Comparison of ENCODE assay signal across 35 cellular contexts in the genomic region with DNA sequence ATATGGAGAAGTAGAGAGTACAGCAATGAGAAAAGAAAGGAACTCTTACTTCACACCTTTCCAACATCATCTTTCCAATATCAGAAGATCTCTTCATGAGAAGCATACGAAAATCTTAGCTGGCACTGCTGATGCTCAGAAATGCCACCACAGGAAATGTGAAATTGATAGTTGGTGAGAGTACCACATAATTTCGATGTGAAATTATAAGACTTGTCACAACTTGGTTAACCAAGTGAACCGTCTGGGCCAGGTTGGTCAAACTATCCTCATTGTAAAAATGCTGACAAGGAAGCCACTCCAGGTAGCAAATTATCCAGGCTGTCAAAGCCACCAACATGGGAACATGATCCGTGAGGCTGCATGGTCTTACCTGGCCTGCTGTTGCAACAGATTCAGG.
"Had no signal": no experiment of that assay in that cellular context is flagged by ENCODE, and none has a peak within 500 bp of the region (broad histone marks: within the 10 kb centered on the region; RNA-seq: fewer than 3 reads in every experiment).

No MANE protein-coding gene starts in this region.

- ATAC-seq: activated CD4-positive, alpha-beta T cell treated with anti-CD3 and anti-CD28 coated beads for 36 hours; activated CD8-positive, alpha-beta memory T cell treated with anti-CD3 and anti-CD28 coated beads, Interleukin-2, amount 10 ng/mL, durations not matched to agents 7 days and 5 days; activated CD8-positive, alpha-beta T cell treated with anti-CD3 and anti-CD28 coated beads, Interleukin-2, amount 10 ng/mL, durations not matched to agents 7 days and 5 days; activated naive CD4-positive, alpha-beta T cell treated with anti-CD3 and anti-CD28 coated beads, Interleukin-2, amount 50 U/mL, for 72 hours; foreskin keratinocyte; gastroesophageal sphincter; T-cell had no signal

- DNase-seq: activated CD4-positive, alpha-beta memory T cell treated with anti-CD3 and anti-CD28 coated beads for 36 hours; activated CD4-positive, alpha-beta T cell treated with anti-CD3 and anti-CD28 coated beads for 36 hours; activated CD4-positive, alpha-beta T cell treated with anti-CD3 and anti-CD28 coated beads, Interleukin-2, amount 10 ng/mL, durations not matched to agents 24 days and 14 days; activated CD4-positive, CD25-positive, alpha-beta regulatory T cell; activated CD4-positive, CD25-positive, alpha-beta regulatory T cell treated with anti-CD3 and anti-CD28 coated beads, Interleukin-2, amount 50 U/mL, for 72 hours; activated CD8-positive, alpha-beta memory T cell treated with anti-CD3 and anti-CD28 coated beads, Interleukin-2, amount 10 ng/mL, durations not matched to agents 7 days and 5 days; activated CD8-positive, alpha-beta memory T cell treated with anti-CD3 and anti-CD28 coated beads, Interleukin-2, amount 50 U/mL, for 4 hours; activated CD8-positive, alpha-beta T cell treated with anti-CD3 and anti-CD28 coated beads, Interleukin-2, amount 10 ng/mL, durations not matched to agents 7 days and 5 days; activated gamma-delta T cell; activated naive CD4-positive, alpha-beta T cell; activated naive CD4-positive, alpha-beta T cell treated with anti-CD3 and anti-CD28 coated beads, Interleukin-2, amount 10 ng/mL, durations not matched to agents 7 days and 5 days; activated naive CD8-positive, alpha-beta T cell treated with anti-CD3 and anti-CD28 coated beads, Interleukin-2, amount 10 ng/mL, durations not matched to agents 7 days and 5 days; activated T-cell treated with anti-CD3 and anti-CD28 coated beads, Interleukin-2, amount 50 U/mL, for 1 hour; activated T-cell treated with anti-CD3 and anti-CD28 coated beads, Interleukin-2, amount 50 U/mL, for 48 hours; central memory CD4-positive, alpha-beta T cell; dorsolateral prefrontal cortex; effector memory CD4-positive, alpha-beta T cell; erythroblast; foreskin keratinocyte; SK-N-SH; SW 1271; T-cell; T1000 had no signal

- H3K27ac ChIP-seq: ascending aorta, breast epithelium, cardiac muscle cell, coronary artery, dorsolateral prefrontal cortex, esophagus muscularis mucosa, foreskin keratinocyte, gastroesophageal sphincter had no signal

- H3K4me3 Mint-ChIP-seq: activated CD4-positive, alpha-beta memory T cell treated with anti-CD3 and anti-CD28 coated beads for 36 hours; activated CD4-positive, alpha-beta T cell treated with anti-CD3 and anti-CD28 coated beads for 36 hours; activated CD4-positive, alpha-beta T cell treated with anti-CD3 and anti-CD28 coated beads, Interleukin-2, amount 10 ng/mL, durations not matched to agents 24 days and 14 days; activated CD8-positive, alpha-beta memory T cell treated with anti-CD3 and anti-CD28 coated beads, Interleukin-2, amount 10 ng/mL, durations not matched to agents 7 days and 5 days; activated CD8-positive, alpha-beta T cell treated with anti-CD3 and anti-CD28 coated beads, Interleukin-2, amount 10 ng/mL, durations not matched to agents 7 days and 5 days; activated naive CD4-positive, alpha-beta T cell treated with anti-CD3 and anti-CD28 coated beads, Interleukin-2, amount 10 ng/mL, durations not matched to agents 7 days and 5 days; activated naive CD8-positive, alpha-beta T cell treated with anti-CD3 and anti-CD28 coated beads, Interleukin-2, amount 10 ng/mL, durations not matched to agents 7 days and 5 days; activated T-helper 1 cell treated with anti-CD3 and anti-CD28 coated beads, Interleukin-12 subunit alpha, Interleukin-12 subunit beta, Interleukin-2, Interleukin-4 antibody, amounts not matched to agents 30 ng/mL and 10 ng/mL and 1 ng/mL, durations not matched to agents 14 hours and 24 hours and 36 hours; brain; dendritic cell treated with granulocyte-macrophage colony-stimulating factor and Interleukin-4, amounts not matched to agents 40 ng/mL and 50 ng/mL, for 4 days; T-cell; T-helper 1 cell treated with Interleukin-12 subunit alpha and Interleukin-12 subunit beta and Interleukin-4 antibody, amounts not matched to agents 30 μg/mL and 1 μg/mL, for 36 hours; T-helper 2 cell treated with Interferon-gamma antibody and Interleukin-4, amounts not matched to agents 5 μg/mL and 100 μg/mL, for 36 hours had no signal

- H3K9me3 Mint-ChIP-seq: activated CD4-positive, alpha-beta memory T cell treated with anti-CD3 and anti-CD28 coated beads for 36 hours; activated CD4-positive, alpha-beta T cell treated with anti-CD3 and anti-CD28 coated beads, Interleukin-2, amount 10 ng/mL, durations not matched to agents 24 days and 14 days; activated naive CD4-positive, alpha-beta T cell treated with anti-CD3 and anti-CD28 coated beads, Interleukin-2, amount 10 ng/mL, durations not matched to agents 7 days and 5 days; activated naive CD4-positive, alpha-beta T cell treated with anti-CD3 and anti-CD28 coated beads, Interleukin-2, amount 50 U/mL, for 72 hours; activated naive CD8-positive, alpha-beta T cell treated with anti-CD3 and anti-CD28 coated beads, Interleukin-2, amount 10 ng/mL, durations not matched to agents 7 days and 5 days; activated T-helper 1 cell treated with anti-CD3 and anti-CD28 coated beads, Interleukin-12 subunit alpha, Interleukin-12 subunit beta, Interleukin-2, Interleukin-4 antibody, amounts not matched to agents 30 ng/mL and 10 ng/mL and 1 ng/mL, durations not matched to agents 14 hours and 24 hours and 36 hours; brain; dendritic cell treated with granulocyte-macrophage colony-stimulating factor and Interleukin-4, amounts not matched to agents 40 ng/mL and 50 ng/mL, for 4 days; T-cell; T-helper 1 cell treated with Interleukin-12 subunit alpha and Interleukin-12 subunit beta and Interleukin-4 antibody, amounts not matched to agents 30 μg/mL and 1 μg/mL, for 36 hours; T-helper 2 cell treated with Interferon-gamma antibody and Interleukin-4, amounts not matched to agents 5 μg/mL and 100 μg/mL, for 36 hours had no signal

- H3K4me3 ChIP-seq: ascending aorta, breast epithelium, cardiac muscle cell, coronary artery, dorsolateral prefrontal cortex, esophagus muscularis mucosa, gastroesophageal sphincter had no signal

- H3K4me1 ChIP-seq: ascending aorta, breast epithelium, foreskin keratinocyte had no signal

- H3K27ac Mint-ChIP-seq: activated CD4-positive, alpha-beta memory T cell treated with anti-CD3 and anti-CD28 coated beads for 36 hours; activated CD4-positive, alpha-beta T cell treated with anti-CD3 and anti-CD28 coated beads for 36 hours; activated CD4-positive, alpha-beta T cell treated with anti-CD3 and anti-CD28 coated beads, Interleukin-2, amount 10 ng/mL, durations not matched to agents 24 days and 14 days; activated CD8-positive, alpha-beta memory T cell treated with anti-CD3 and anti-CD28 coated beads, Interleukin-2, amount 10 ng/mL, durations not matched to agents 7 days and 5 days; activated CD8-positive, alpha-beta T cell treated with anti-CD3 and anti-CD28 coated beads, Interleukin-2, amount 10 ng/mL, durations not matched to agents 7 days and 5 days; activated naive CD4-positive, alpha-beta T cell treated with anti-CD3 and anti-CD28 coated beads, Interleukin-2, amount 10 ng/mL, durations not matched to agents 7 days and 5 days; activated naive CD8-positive, alpha-beta T cell treated with anti-CD3 and anti-CD28 coated beads, Interleukin-2, amount 10 ng/mL, durations not matched to agents 7 days and 5 days; activated T-helper 1 cell treated with anti-CD3 and anti-CD28 coated beads, Interleukin-12 subunit alpha, Interleukin-12 subunit beta, Interleukin-2, Interleukin-4 antibody, amounts not matched to agents 30 ng/mL and 10 ng/mL and 1 ng/mL, durations not matched to agents 14 hours and 24 hours and 36 hours; brain; dendritic cell treated with granulocyte-macrophage colony-stimulating factor and Interleukin-4, amounts not matched to agents 40 ng/mL and 50 ng/mL, for 4 days; T-cell; T-helper 1 cell treated with Interleukin-12 subunit alpha and Interleukin-12 subunit beta and Interleukin-4 antibody, amounts not matched to agents 30 μg/mL and 1 μg/mL, for 36 hours; T-helper 2 cell treated with Interferon-gamma antibody and Interleukin-4, amounts not matched to agents 5 μg/mL and 100 μg/mL, for 36 hours had no signal

- H3K27me3 ChIP-seq: ascending aorta, breast epithelium, cardiac muscle cell, dorsolateral prefrontal cortex, esophagus muscularis mucosa, foreskin keratinocyte, gastroesophageal sphincter had no signal

- H3K27me3 Mint-ChIP-seq: activated CD4-positive, alpha-beta memory T cell treated with anti-CD3 and anti-CD28 coated beads for 36 hours; activated CD4-positive, alpha-beta T cell treated with anti-CD3 and anti-CD28 coated beads for 36 hours; activated CD4-positive, alpha-beta T cell treated with anti-CD3 and anti-CD28 coated beads, Interleukin-2, amount 10 ng/mL, durations not matched to agents 24 days and 14 days; activated CD8-positive, alpha-beta memory T cell treated with anti-CD3 and anti-CD28 coated beads, Interleukin-2, amount 10 ng/mL, durations not matched to agents 7 days and 5 days; activated naive CD4-positive, alpha-beta T cell treated with anti-CD3 and anti-CD28 coated beads, Interleukin-2, amount 10 ng/mL, durations not matched to agents 7 days and 5 days; activated naive CD8-positive, alpha-beta T cell treated with anti-CD3 and anti-CD28 coated beads, Interleukin-2, amount 10 ng/mL, durations not matched to agents 7 days and 5 days; brain; dendritic cell treated with granulocyte-macrophage colony-stimulating factor and Interleukin-4, amounts not matched to agents 40 ng/mL and 50 ng/mL, for 4 days; T-cell had no signal

- H3K9me3 ChIP-seq: ascending aorta, breast epithelium, esophagus muscularis mucosa, gastroesophageal sphincter, SK-N-SH had no signal

- H3K4me1 Mint-ChIP-seq: activated CD4-positive, alpha-beta T cell treated with anti-CD3 and anti-CD28 coated beads, Interleukin-2, amount 10 ng/mL, durations not matched to agents 24 days and 14 days; activated naive CD4-positive, alpha-beta T cell treated with anti-CD3 and anti-CD28 coated beads, Interleukin-2, amount 10 ng/mL, durations not matched to agents 7 days and 5 days; brain; T-cell had no signal
